1 cellular context compared by ENCODE assay signal in genomic region chr3:44761347-44762169, GRCh38.
A peak's percentile ranks its signal among the peaks of the same experiment; 100 is the strongest.
TF ChIP-seq lines count a peak whose summit lies in the region.

KIAA1143 (minus strand) TSS chr3:44761619; CDS start chr3:44761602, 17 bp downstream.
A gene with protein sequence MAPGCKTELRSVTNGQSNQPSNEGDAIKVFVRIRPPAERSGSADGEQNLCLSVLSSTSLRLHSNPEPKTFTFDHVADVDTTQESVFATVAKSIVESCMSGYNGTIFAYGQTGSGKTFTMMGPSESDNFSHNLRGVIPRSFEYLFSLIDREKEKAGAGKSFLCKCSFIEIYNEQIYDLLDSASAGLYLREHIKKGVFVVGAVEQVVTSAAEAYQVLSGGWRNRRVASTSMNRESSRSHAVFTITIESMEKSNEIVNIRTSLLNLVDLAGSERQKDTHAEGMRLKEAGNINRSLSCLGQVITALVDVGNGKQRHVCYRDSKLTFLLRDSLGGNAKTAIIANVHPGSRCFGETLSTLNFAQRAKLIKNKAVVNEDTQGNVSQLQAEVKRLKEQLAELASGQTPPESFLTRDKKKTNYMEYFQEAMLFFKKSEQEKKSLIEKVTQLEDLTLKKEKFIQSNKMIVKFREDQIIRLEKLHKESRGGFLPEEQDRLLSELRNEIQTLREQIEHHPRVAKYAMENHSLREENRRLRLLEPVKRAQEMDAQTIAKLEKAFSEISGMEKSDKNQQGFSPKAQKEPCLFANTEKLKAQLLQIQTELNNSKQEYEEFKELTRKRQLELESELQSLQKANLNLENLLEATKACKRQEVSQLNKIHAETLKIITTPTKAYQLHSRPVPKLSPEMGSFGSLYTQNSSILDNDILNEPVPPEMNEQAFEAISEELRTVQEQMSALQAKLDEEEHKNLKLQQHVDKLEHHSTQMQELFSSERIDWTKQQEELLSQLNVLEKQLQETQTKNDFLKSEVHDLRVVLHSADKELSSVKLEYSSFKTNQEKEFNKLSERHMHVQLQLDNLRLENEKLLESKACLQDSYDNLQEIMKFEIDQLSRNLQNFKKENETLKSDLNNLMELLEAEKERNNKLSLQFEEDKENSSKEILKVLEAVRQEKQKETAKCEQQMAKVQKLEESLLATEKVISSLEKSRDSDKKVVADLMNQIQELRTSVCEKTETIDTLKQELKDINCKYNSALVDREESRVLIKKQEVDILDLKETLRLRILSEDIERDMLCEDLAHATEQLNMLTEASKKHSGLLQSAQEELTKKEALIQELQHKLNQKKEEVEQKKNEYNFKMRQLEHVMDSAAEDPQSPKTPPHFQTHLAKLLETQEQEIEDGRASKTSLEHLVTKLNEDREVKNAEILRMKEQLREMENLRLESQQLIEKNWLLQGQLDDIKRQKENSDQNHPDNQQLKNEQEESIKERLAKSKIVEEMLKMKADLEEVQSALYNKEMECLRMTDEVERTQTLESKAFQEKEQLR (N-terminal part only) (plus strand): TSS chr3:44761794. CDS start chr3:44761866, 72 bp downstream.

TF ChIP-seq in HepG2, 621 proteins besides CTCF, POLR2A, EP300 and RAD21 (continued from another document and continues in another):
- TF ChIP-seq SNRNP70 (IDR thresholded peaks at IDR 0.05; ENCODE audit: low read depth, low read length), result no peak
- TF ChIP-seq KLF9 (CRISPR knock-in tag; IDR thresholded peaks at IDR 0.05; ENCODE audit: low read depth), result peak; percentile 60; the same call in 1 of the 2 replicates
- no peak for TF ChIP-seq MED8 (CRISPR knock-in tag; IDR thresholded peaks at IDR 0.05; ENCODE audit: insufficient replicate concordance)
- TF ChIP-seq TFDP1 (CRISPR knock-in tag; IDR thresholded peaks at IDR 0.05; ENCODE audit: borderline replicate concordance), result peak; percentile 100
- TF ChIP-seq SRSF4 (IDR thresholded peaks at IDR 0.05; ENCODE audit: low read depth, low read length, poor library complexity, severe bottlenecking), result no peak
- 0 out of 2 replicates have a peak, but pooled peaks have one; percentile 13 for TF ChIP-seq ZNF354B (CRISPR knock-in tag; IDR thresholded peaks at IDR 0.05)
- TF ChIP-seq ARID3A (IDR thresholded peaks at IDR 0.05; ENCODE audit: low read depth, low read length), result no peak; the same call in 1 of the 2 replicates
- TF ChIP-seq, protein P1, sequence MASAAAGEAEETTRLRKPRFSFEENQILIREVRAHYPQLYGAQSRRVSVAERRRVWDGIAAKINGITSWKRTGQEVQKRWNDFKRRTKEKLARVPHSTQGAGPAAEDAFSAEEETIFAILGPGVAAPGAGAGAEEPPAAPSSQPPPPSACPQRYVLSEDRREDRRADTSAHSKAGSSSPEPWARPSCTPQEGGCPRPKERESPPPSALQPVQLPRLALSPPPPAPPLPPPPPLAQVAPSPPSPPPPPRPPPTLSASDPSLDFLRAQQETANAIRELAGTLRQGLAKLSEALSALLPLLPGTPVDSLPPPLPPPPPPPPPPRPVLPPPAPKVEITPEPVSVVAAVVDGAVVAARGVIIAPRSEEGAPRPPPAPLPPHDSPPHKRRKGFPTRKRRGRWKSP (CRISPR knock-in tag; IDR thresholded peaks at IDR 0.05), result peak; percentile 87
- TF ChIP-seq, protein P2, sequence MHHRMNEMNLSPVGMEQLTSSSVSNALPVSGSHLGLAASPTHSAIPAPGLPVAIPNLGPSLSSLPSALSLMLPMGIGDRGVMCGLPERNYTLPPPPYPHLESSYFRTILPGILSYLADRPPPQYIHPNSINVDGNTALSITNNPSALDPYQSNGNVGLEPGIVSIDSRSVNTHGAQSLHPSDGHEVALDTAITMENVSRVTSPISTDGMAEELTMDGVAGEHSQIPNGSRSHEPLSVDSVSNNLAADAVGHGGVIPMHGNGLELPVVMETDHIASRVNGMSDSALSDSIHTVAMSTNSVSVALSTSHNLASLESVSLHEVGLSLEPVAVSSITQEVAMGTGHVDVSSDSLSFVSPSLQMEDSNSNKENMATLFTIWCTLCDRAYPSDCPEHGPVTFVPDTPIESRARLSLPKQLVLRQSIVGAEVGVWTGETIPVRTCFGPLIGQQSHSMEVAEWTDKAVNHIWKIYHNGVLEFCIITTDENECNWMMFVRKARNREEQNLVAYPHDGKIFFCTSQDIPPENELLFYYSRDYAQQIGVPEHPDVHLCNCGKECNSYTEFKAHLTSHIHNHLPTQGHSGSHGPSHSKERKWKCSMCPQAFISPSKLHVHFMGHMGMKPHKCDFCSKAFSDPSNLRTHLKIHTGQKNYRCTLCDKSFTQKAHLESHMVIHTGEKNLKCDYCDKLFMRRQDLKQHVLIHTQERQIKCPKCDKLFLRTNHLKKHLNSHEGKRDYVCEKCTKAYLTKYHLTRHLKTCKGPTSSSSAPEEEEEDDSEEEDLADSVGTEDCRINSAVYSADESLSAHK (CRISPR knock-in tag; IDR thresholded peaks at IDR 0.05; ENCODE audit: borderline replicate concordance), result no peak
- TF ChIP-seq EED (CRISPR knock-in tag; IDR thresholded peaks at IDR 0.05), result peak; percentile 58; the same call in 1 of the 2 replicates
- peak; percentile 49; the same call in 1 of the 2 replicates for TF ChIP-seq ZNF790 (CRISPR knock-in tag; IDR thresholded peaks at IDR 0.05; ENCODE audit: borderline replicate concordance)
- TF ChIP-seq FOXJ3 (CRISPR knock-in tag; IDR thresholded peaks at IDR 0.05; ENCODE audit: borderline replicate concordance), result peak; percentile 56; the same call in 1 of the 2 replicates
- TF ChIP-seq, protein P3, sequence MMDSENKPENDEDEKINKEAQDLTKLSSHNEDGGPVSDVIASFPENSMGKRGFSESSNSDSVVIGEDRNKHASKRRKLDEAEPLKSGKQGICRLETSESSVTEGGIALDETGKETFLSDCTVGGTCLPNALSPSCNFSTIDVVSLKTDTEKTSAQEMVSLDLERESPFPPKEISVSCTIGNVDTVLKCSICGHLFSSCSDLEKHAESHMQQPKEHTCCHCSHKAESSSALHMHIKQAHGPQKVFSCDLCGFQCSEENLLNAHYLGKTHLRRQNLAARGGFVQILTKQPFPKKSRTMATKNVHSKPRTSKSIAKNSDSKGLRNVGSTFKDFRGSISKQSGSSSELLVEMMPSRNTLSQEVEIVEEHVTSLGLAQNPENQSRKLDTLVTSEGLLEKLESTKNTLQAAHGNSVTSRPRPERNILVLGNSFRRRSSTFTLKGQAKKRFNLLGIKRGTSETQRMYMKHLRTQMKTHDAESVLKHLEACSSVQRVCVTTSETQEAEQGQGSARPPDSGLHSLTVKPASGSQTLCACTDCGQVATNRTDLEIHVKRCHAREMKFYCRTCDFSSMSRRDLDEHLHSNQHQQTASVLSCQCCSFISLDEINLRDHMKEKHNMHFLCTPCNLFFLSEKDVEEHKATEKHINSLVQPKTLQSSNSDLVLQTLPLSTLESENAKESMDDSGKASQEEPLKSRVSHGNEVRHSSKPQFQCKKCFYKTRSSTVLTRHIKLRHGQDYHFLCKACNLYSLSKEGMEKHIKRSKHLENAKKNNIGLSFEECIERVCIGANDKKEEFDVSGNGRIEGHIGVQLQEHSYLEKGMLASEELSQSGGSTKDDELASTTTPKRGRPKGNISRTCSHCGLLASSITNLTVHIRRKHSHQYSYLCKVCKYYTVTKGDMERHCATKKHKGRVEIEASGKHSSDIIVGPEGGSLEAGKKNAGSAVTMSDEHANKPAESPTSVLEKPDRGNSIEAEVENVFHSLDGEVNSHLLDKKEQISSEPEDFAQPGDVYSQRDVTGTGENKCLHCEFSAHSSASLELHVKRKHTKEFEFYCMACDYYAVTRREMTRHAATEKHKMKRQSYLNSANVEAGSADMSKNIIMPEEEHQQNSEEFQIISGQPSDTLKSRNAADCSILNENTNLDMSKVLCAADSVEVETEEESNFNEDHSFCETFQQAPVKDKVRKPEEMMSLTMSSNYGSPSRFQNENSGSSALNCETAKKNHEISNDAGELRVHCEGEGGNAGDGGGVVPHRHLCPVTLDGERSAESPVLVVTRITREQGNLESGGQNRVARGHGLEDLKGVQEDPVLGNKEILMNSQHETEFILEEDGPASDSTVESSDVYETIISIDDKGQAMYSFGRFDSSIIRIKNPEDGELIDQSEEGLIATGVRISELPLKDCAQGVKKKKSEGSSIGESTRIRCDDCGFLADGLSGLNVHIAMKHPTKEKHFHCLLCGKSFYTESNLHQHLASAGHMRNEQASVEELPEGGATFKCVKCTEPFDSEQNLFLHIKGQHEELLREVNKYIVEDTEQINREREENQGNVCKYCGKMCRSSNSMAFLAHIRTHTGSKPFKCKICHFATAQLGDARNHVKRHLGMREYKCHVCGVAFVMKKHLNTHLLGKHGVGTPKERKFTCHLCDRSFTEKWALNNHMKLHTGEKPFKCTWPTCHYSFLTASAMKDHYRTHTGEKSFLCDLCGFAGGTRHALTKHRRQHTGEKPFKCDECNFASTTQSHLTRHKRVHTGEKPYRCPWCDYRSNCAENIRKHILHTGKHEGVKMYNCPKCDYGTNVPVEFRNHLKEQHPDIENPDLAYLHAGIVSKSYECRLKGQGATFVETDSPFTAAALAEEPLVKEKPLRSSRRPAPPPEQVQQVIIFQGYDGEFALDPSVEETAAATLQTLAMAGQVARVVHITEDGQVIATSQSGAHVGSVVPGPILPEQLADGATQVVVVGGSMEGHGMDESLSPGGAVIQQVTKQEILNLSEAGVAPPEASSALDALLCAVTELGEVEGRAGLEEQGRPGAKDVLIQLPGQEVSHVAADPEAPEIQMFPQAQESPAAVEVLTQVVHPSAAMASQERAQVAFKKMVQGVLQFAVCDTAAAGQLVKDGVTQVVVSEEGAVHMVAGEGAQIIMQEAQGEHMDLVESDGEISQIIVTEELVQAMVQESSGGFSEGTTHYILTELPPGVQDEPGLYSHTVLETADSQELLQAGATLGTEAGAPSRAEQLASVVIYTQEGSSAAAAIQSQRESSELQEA (CRISPR knock-in tag; IDR thresholded peaks at IDR 0.05; ENCODE audit: not compliant biosample characterization), result peak; percentile 50
- no peak for TF ChIP-seq TSC22D2 (CRISPR knock-in tag; IDR thresholded peaks at IDR 0.05; ENCODE audit: borderline replicate concordance)
- peak; percentile 57 for TF ChIP-seq FOXC1 (CRISPR knock-in tag; IDR thresholded peaks at IDR 0.05; ENCODE audit: borderline replicate concordance)
- peak; percentile 95 for TF ChIP-seq PHF20 (CRISPR knock-in tag; IDR thresholded peaks at IDR 0.05)
- peak; percentile 71 for TF ChIP-seq TARDBP (CRISPR knock-in tag; IDR thresholded peaks at IDR 0.05)
- TF ChIP-seq NCOR1 (IDR thresholded peaks at IDR 0.05; ENCODE audit: borderline replicate concordance, low read length), result peak; percentile 41; the same call in 1 of the 2 replicates
- peak; percentile 99 for TF ChIP-seq ZNF574 (CRISPR knock-in tag; IDR thresholded peaks at IDR 0.05)
- peak; percentile 99 for TF ChIP-seq YY1 (IDR thresholded peaks at IDR 0.05; ENCODE audit: insufficient read depth, insufficient replicate concordance, low read depth, low read length)
- TF ChIP-seq ZNF546 (CRISPR knock-in tag; conservative IDR thresholded peaks at IDR 0.05), result peak; percentile 86; the same call in 1 of the 2 replicates
- peak; percentile 80 for TF ChIP-seq RXRA (CRISPR knock-in tag; IDR thresholded peaks at IDR 0.05)
- TF ChIP-seq E2F5 (CRISPR knock-in tag; conservative IDR thresholded peaks at IDR 0.05), result peak; percentile 99
- TF ChIP-seq ZSCAN30 (CRISPR knock-in tag; IDR thresholded peaks at IDR 0.05), result no peak
- TF ChIP-seq SP1 (IDR thresholded peaks at IDR 0.05), result no peak
- peak; percentile 99 for TF ChIP-seq SP1 (CRISPR knock-in tag; IDR thresholded peaks at IDR 0.05)
- TF ChIP-seq ZNF263 (CRISPR knock-in tag; IDR thresholded peaks at IDR 0.05), result peak; percentile 68; the same call in 1 of the 2 replicates
- TF ChIP-seq ZNF792 (CRISPR knock-in tag; IDR thresholded peaks at IDR 0.05), result peak; percentile 68; the same call in 1 of the 2 replicates
- TF ChIP-seq SIX1 (CRISPR knock-in tag; IDR thresholded peaks at IDR 0.05; ENCODE audit: borderline replicate concordance), result no peak
- no peak for TF ChIP-seq EHMT2 (IDR thresholded peaks at IDR 0.05; ENCODE audit: borderline replicate concordance, low read depth, low read length)
